Comparison of ENCODE assay signal across 38 cellular contexts in the genomic region with DNA sequence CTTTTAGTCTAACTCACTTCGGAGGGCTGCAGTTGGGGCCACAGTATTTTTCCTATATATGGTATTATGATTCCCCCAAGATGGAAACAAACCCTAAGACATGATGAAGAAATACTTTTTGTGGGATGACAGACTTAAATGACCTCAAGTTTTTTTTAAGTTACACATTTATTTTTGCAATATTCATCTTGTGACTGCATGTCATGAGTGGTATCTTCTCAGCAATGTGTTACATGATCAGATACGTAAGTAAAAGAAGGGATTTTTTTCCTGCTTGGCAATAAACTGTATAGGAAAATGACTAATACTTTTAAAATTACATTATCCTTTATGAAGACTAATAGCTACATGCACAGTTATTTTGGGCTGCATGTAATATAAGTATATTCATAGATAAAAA. TPM values are rescaled to one million over a fixed set of nuclear protein-coding genes. Genes with fewer than 3 reads are reported as not detected.
"Had no signal": no experiment of that assay in that cellular context is flagged by ENCODE, and none has a peak within 500 bp of the region (broad histone marks: within the 10 kb centered on the region; RNA-seq: fewer than 3 reads in every experiment).

No MANE protein-coding gene starts in this region.

- H3K4me3 ChIP-seq: MG63 had no signal

- DNase-seq: Karpas-422, Kasumi-1, MG63, MM.1S, NCI-H1048, NCI-H1092, NCI-H1092 treated with DMSO at 0.1 percent for 48 hours, NCI-H1105, NCI-H1105 treated with DMSO at 0.1 percent for 48 hours, NCI-H1417, NCI-H1417 treated with DMSO at 0.1 percent for 48 hours, NCI-H1436, NCI-H1436 treated with DMSO at 0.1 percent for 48 hours, NCI-H146, NCI-H1694, NCI-H1694 treated with DMSO at 0.1 percent for 48 hours, NCI-H187, NCI-H187 treated with DMSO at 0.1 percent for 48 hours, NCI-H1930, NCI-H2029, NCI-H2029 treated with DMSO at 0.1 percent for 48 hours, NCI-H2081, NCI-H2081 treated with DMSO at 0.1 percent for 48 hours, NCI-H2107, NCI-H2171, NCI-H2171 treated with DMSO at 0.1 percent for 48 hours, NCI-H2227 treated with DMSO at 0.1 percent for 48 hours, NCI-H226, NCI-H345, NCI-H446, NCI-H446 treated with DMSO at 0.1 percent for 48 hours, NCI-H510A, NCI-H510A treated with DMSO at 0.1 percent for 48 hours, NCI-H524, NCI-H524 treated with DMSO at 0.1 percent for 48 hours had no signal

- H3K9me3 ChIP-seq: MG63 had no signal

- H3K36me3 ChIP-seq: MG63 had no signal

RNA-seq across cellular contexts. Expression of gene OR13A1, which starts 57.8 kb away (rescaled TPM):
- total RNA-seq: LHCN-M2, MCF 10A, NCI-H460 had no signal
